1 cellular context compared by ENCODE assay signal in the genomic region with DNA sequence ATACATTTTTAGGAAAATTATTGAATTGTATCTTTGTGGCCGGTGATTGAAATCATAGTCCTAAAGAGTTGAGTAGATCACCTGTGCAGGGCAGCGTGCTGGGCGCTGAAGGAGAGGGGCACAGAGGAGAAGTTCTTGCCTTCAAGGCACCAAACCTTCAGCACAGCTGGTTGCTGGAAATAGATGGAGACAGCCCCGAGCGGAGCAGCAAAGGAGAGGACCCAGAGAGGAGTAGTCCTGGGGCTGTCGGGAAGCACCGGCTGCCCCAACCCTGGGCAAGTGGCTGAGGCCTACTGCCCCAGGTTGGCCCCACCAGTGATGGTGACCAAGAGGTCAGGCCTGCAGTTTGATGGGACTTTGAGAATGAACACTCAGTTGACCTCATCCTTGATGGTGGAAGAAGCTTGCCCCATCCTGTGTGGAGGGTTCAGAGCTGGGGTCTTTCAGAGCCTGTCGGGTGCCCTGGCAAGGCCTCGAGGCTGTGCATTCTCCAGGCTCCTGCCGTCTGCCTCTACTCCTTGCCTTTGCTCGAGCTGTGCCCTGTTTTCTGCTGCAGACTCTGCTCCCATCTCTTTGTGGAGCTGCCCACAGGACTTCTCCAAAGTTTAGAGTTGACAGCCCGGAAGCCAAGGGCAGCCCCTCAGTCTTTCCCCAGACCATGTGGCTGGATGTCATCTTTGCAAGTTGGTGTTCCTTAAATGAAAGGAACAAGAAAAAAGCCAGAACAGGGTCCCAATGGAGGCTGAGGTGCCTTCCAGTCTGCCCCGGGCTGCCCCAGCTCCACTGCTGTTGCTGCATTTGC.
TF ChIP-seq lines count a peak whose summit lies in the region.

No MANE protein-coding gene starts in this region.

TF ChIP-seq in IMR-90, 13 proteins besides CTCF, POLR2A, EP300 and RAD21:
- TF ChIP-seq MXI1 (IDR thresholded peaks at IDR 0.05; ENCODE audit: borderline replicate concordance, low read depth, low read length) (no peak), RCOR1 (IDR thresholded peaks at IDR 0.05; ENCODE audit: insufficient replicate concordance, low read length) (no peak)
